1 cellular context compared by ENCODE assay signal in genomic region chr6:30781697-30782424, GRCh38.
TF ChIP-seq lines count a peak whose summit lies in the region.

No MANE protein-coding gene starts in this region.

TF ChIP-seq in HepG2, 621 proteins besides CTCF, POLR2A, EP300 and RAD21 (continued from another document and continues in another):
- TF ChIP-seq, protein P1, sequence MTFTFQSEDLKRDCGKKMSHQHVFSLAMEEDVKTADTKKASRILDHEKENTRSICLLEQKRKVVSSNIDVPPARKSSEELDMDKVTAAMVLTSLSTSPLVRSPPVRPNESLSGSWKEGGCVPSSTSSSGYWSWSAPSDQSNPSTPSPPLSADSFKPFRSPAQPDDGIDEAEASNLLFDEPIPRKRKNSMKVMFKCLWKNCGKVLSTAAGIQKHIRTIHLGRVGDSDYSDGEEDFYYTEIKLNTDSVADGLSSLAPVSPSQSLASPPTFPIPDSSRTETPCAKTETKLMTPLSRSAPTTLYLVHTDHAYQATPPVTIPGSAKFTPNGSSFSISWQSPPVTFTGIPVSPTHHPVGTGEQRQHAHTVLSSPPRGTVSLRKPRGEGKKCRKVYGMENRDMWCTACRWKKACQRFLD (CRISPR knock-in tag; IDR thresholded peaks at IDR 0.05; ENCODE audit: borderline replicate concordance) = no peak; the same call in 1 of the 2 replicates
- no peak for TF ChIP-seq IRX3 (CRISPR knock-in tag; IDR thresholded peaks at IDR 0.05; ENCODE audit: borderline replicate concordance, low read depth)
- TF ChIP-seq, protein P2, sequence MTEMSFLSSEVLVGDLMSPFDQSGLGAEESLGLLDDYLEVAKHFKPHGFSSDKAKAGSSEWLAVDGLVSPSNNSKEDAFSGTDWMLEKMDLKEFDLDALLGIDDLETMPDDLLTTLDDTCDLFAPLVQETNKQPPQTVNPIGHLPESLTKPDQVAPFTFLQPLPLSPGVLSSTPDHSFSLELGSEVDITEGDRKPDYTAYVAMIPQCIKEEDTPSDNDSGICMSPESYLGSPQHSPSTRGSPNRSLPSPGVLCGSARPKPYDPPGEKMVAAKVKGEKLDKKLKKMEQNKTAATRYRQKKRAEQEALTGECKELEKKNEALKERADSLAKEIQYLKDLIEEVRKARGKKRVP (CRISPR knock-in tag; IDR thresholded peaks at IDR 0.05) = peak in 1 of 2 experiments; percentile 93; a peak in 2 of 4 replicates
- TF ChIP-seq MXD1 (CRISPR knock-in tag; IDR thresholded peaks at IDR 0.05) = peak; percentile 43; the same call in 1 of the 2 replicates
- TF ChIP-seq SNAPC2 (CRISPR knock-in tag; IDR thresholded peaks at IDR 0.05) = no peak
- no peak; the same call in 1 of the 2 replicates for TF ChIP-seq SSRP1 (CRISPR knock-in tag; IDR thresholded peaks at IDR 0.05)
- TF ChIP-seq KDM4B (CRISPR knock-in tag; IDR thresholded peaks at IDR 0.05) = peak; percentile 99
- peak; percentile 17; the same call in 1 of the 2 replicates for TF ChIP-seq ZNF251 (CRISPR knock-in tag; IDR thresholded peaks at IDR 0.05)
- peak; percentile 73 for TF ChIP-seq ASH2L (IDR thresholded peaks at IDR 0.05; ENCODE audit: insufficient read length, low read depth, low read length)
- peak; percentile 89 for TF ChIP-seq RXRA (CRISPR knock-in tag; IDR thresholded peaks at IDR 0.05)
- TF ChIP-seq FOXJ3 (CRISPR knock-in tag; IDR thresholded peaks at IDR 0.05; ENCODE audit: borderline replicate concordance) = peak; percentile 91
- no peak for TF ChIP-seq CBX2 (IDR thresholded peaks at IDR 0.05; ENCODE audit: low read depth, low read length)
- TF ChIP-seq CBX2 (CRISPR knock-in tag; IDR thresholded peaks at IDR 0.05; ENCODE audit: low read depth) = no peak
- 0 out of 2 replicates have a peak, but pooled peaks have one; percentile 48 for TF ChIP-seq MTA1 (CRISPR knock-in tag; IDR thresholded peaks at IDR 0.05; ENCODE audit: borderline replicate concordance)
- TF ChIP-seq ZNF124 (CRISPR knock-in tag; IDR thresholded peaks at IDR 0.05) = peak; percentile 98
- TF ChIP-seq KDM3A (CRISPR knock-in tag; IDR thresholded peaks at IDR 0.05; ENCODE audit: low read depth) = peak; percentile 96
- TF ChIP-seq RARA (CRISPR knock-in tag; IDR thresholded peaks at IDR 0.05) = peak; percentile 94
- no peak for TF ChIP-seq RBM22 (optimal IDR thresholded peaks at IDR 0.05; ENCODE audit: low read length)
- TF ChIP-seq THAP8 (CRISPR knock-in tag; IDR thresholded peaks at IDR 0.05; ENCODE audit: borderline replicate concordance) = no peak
- peak; percentile 78; the same call in 1 of the 2 replicates for TF ChIP-seq NCOR1 (IDR thresholded peaks at IDR 0.05; ENCODE audit: borderline replicate concordance, low read length)
- TF ChIP-seq CC2D1A (CRISPR knock-in tag; IDR thresholded peaks at IDR 0.05) = no peak
- TF ChIP-seq, protein P3, sequence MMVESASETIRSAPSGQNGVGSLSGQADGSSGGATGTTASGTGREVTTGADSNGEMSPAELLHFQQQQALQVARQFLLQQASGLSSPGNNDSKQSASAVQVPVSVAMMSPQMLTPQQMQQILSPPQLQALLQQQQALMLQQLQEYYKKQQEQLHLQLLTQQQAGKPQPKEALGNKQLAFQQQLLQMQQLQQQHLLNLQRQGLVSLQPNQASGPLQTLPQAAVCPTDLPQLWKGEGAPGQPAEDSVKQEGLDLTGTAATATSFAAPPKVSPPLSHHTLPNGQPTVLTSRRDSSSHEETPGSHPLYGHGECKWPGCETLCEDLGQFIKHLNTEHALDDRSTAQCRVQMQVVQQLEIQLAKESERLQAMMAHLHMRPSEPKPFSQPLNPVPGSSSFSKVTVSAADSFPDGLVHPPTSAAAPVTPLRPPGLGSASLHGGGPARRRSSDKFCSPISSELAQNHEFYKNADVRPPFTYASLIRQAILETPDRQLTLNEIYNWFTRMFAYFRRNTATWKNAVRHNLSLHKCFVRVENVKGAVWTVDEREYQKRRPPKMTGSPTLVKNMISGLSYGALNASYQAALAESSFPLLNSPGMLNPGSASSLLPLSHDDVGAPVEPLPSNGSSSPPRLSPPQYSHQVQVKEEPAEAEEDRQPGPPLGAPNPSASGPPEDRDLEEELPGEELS (CRISPR knock-in tag; IDR thresholded peaks at IDR 0.05) = peak; percentile 90
- peak; percentile 99 for TF ChIP-seq JUN (CRISPR knock-in tag; IDR thresholded peaks at IDR 0.05)
- TF ChIP-seq PHF8 (CRISPR knock-in tag; IDR thresholded peaks at IDR 0.05) = peak; percentile 63
- 0 out of 2 replicates have a peak, but pooled peaks have one; percentile 12 for TF ChIP-seq PITX1 (CRISPR knock-in tag; IDR thresholded peaks at IDR 0.05)
- TF ChIP-seq, protein P4, sequence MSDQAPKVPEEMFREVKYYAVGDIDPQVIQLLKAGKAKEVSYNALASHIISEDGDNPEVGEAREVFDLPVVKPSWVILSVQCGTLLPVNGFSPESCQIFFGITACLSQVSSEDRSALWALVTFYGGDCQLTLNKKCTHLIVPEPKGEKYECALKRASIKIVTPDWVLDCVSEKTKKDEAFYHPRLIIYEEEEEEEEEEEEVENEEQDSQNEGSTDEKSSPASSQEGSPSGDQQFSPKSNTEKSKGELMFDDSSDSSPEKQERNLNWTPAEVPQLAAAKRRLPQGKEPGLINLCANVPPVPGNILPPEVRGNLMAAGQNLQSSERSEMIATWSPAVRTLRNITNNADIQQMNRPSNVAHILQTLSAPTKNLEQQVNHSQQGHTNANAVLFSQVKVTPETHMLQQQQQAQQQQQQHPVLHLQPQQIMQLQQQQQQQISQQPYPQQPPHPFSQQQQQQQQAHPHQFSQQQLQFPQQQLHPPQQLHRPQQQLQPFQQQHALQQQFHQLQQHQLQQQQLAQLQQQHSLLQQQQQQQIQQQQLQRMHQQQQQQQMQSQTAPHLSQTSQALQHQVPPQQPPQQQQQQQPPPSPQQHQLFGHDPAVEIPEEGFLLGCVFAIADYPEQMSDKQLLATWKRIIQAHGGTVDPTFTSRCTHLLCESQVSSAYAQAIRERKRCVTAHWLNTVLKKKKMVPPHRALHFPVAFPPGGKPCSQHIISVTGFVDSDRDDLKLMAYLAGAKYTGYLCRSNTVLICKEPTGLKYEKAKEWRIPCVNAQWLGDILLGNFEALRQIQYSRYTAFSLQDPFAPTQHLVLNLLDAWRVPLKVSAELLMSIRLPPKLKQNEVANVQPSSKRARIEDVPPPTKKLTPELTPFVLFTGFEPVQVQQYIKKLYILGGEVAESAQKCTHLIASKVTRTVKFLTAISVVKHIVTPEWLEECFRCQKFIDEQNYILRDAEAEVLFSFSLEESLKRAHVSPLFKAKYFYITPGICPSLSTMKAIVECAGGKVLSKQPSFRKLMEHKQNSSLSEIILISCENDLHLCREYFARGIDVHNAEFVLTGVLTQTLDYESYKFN (CRISPR knock-in tag; conservative IDR thresholded peaks at IDR 0.05) = peak; percentile 88
- TF ChIP-seq CEBPZ (IDR thresholded peaks at IDR 0.05; ENCODE audit: low read length) = no peak
- TF ChIP-seq ZNF20 (CRISPR knock-in tag; IDR thresholded peaks at IDR 0.05) = no peak
- 0 out of 2 replicates have a peak, but pooled peaks have one; percentile 69 for TF ChIP-seq ZNF703 (CRISPR knock-in tag; IDR thresholded peaks at IDR 0.05; ENCODE audit: borderline replicate concordance)
- TF ChIP-seq, protein P5, sequence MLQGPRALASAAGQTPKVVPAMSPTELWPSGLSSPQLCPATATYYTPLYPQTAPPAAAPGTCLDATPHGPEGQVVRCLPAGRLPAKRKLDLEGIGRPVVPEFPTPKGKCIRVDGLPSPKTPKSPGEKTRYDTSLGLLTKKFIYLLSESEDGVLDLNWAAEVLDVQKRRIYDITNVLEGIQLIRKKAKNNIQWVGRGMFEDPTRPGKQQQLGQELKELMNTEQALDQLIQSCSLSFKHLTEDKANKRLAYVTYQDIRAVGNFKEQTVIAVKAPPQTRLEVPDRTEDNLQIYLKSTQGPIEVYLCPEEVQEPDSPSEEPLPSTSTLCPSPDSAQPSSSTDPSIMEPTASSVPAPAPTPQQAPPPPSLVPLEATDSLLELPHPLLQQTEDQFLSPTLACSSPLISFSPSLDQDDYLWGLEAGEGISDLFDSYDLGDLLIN (CRISPR knock-in tag; IDR thresholded peaks at IDR 0.05; ENCODE audit: borderline replicate concordance) = peak; percentile 79; the same call in 1 of the 2 replicates
- peak; percentile 89 for TF ChIP-seq ZNF441 (CRISPR knock-in tag; IDR thresholded peaks at IDR 0.05; ENCODE audit: borderline replicate concordance)
- no peak for TF ChIP-seq PTBP1 (IDR thresholded peaks at IDR 0.05; ENCODE audit: low read depth, low read length, poor library complexity, severe bottlenecking)
- 0 out of 2 replicates have a peak, but pooled peaks have one; percentile 28 for TF ChIP-seq ZNF274 (CRISPR knock-in tag; IDR thresholded peaks at IDR 0.05)
- TF ChIP-seq CREB1 (IDR thresholded peaks at IDR 0.05) = peak; percentile 99
- peak; percentile 97 for TF ChIP-seq CREB1 (CRISPR knock-in tag; IDR thresholded peaks at IDR 0.05)
- peak; percentile 84; the same call in 1 of the 2 replicates for TF ChIP-seq ZNF33A (CRISPR knock-in tag; IDR thresholded peaks at IDR 0.05; ENCODE audit: borderline replicate concordance)
- TF ChIP-seq TFDP2 (CRISPR knock-in tag; IDR thresholded peaks at IDR 0.05) = peak; percentile 78
- no peak for TF ChIP-seq ADNP (CRISPR knock-in tag; IDR thresholded peaks at IDR 0.05)
- TF ChIP-seq, protein P6, sequence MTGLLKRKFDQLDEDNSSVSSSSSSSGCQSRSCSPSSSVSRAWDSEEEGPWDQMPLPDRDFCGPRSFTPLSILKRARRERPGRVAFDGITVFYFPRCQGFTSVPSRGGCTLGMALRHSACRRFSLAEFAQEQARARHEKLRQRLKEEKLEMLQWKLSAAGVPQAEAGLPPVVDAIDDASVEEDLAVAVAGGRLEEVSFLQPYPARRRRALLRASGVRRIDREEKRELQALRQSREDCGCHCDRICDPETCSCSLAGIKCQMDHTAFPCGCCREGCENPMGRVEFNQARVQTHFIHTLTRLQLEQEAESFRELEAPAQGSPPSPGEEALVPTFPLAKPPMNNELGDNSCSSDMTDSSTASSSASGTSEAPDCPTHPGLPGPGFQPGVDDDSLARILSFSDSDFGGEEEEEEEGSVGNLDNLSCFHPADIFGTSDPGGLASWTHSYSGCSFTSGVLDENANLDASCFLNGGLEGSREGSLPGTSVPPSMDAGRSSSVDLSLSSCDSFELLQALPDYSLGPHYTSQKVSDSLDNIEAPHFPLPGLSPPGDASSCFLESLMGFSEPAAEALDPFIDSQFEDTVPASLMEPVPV (CRISPR knock-in tag; IDR thresholded peaks at IDR 0.05) = peak; percentile 63; the same call in 1 of the 2 replicates
- TF ChIP-seq ZIK1 (CRISPR knock-in tag; IDR thresholded peaks at IDR 0.05; ENCODE audit: borderline replicate concordance, low read depth) = 0 out of 2 replicates have a peak, but pooled peaks have one; percentile 66
- TF ChIP-seq SOX6 (IDR thresholded peaks at IDR 0.05) = no peak
- TF ChIP-seq SOX6 (CRISPR knock-in tag; IDR thresholded peaks at IDR 0.05) = peak; percentile 88
- TF ChIP-seq SIN3B (IDR thresholded peaks at IDR 0.05; ENCODE audit: low read length) = no peak
- no peak for TF ChIP-seq SRSF9 (IDR thresholded peaks at IDR 0.05; ENCODE audit: borderline replicate concordance, insufficient read depth, low read depth, low read length, poor library complexity, severe bottlenecking)
- TF ChIP-seq U2AF2 (IDR thresholded peaks at IDR 0.05; ENCODE audit: low read depth, low read length) = no peak
- TF ChIP-seq SNAPC5 (CRISPR knock-in tag; IDR thresholded peaks at IDR 0.05; ENCODE audit: borderline replicate concordance) = no peak
- TF ChIP-seq ZNF674 (CRISPR knock-in tag; IDR thresholded peaks at IDR 0.05; ENCODE audit: low read depth) = peak; percentile 85; the same call in 1 of the 2 replicates
